In genomic region chr9:134846187-134846586, GRCh38 we compare ENCODE assay signal across 16 cellular contexts. TPM values are rescaled to one million over a fixed set of nuclear protein-coding genes. Genes with fewer than 3 reads are reported as not detected.
A peak's percentile ranks its signal among the peaks of the same experiment; 100 is the strongest.
DNase-seq lines count a peak whose midpoint lies in the region; ATAC-seq and TF ChIP-seq lines count a peak whose summit lies in the region.
"Had no signal": no experiment of that assay in that cellular context is flagged by ENCODE, and none has a peak within 500 bp of the region (broad histone marks: within the 10 kb centered on the region; RNA-seq: fewer than 3 reads in every experiment).

No MANE protein-coding gene starts in this region.

- H4K20me1 ChIP-seq in osteoblast (ENCODE audit: insufficient read depth, low read length) = peaks cover 16% of the 10 kb centered on the region

- H3K4me2 ChIP-seq in osteoblast (ENCODE audit: insufficient read depth, low read length) = no peak overlapping the region

- no peaks in the 10 kb centered on the region for H3K9me3 Mint-ChIP-seq in WTC11
- H3K9me3 Mint-ChIP-seq: CD4-positive, alpha-beta memory T cell had no signal

- H3K4me1 ChIP-seq in HEK293 (ENCODE audit: control insufficient read depth, insufficient read depth, low read length) = no peaks in the 10 kb centered on the region
- no peaks in the 10 kb centered on the region for H3K4me1 ChIP-seq in osteoblast (ENCODE audit: insufficient read depth, low read length)
- H3K4me1 ChIP-seq: HAP-1 had no signal

- H3K36me3 ChIP-seq in HEK293 (ENCODE audit: control insufficient read depth in 2 of 2, insufficient read depth in 1 of 2, low read length in 2 of 2) (no peaks in the 10 kb centered on the region), osteoblast (ENCODE audit: insufficient read depth, low read length) (peaks cover 47% of the 10 kb centered on the region), brain microvascular endothelial cell (replicated peaks) (peaks cover 41% of the 10 kb centered on the region)
- H3K36me3 ChIP-seq: HAP-1 had no signal

- intact Hi-C loops in Right ventricle myocardium superior (cut with DNase I) = no loop called here
- intact Hi-C loops in Right ventricle myocardium inferior (cut with DNase I) = no loop called here

- no peak overlapping the region for H2AFZ ChIP-seq in osteoblast (ENCODE audit: low read length)

- H3K4me3 ChIP-seq in HEK293 (ENCODE audit: low read depth, low read length) = no peak overlapping the region
- H3K4me3 ChIP-seq in osteoblast (ENCODE audit: insufficient read depth, low read length) = no peak overlapping the region
- H3K4me3 ChIP-seq in brain microvascular endothelial cell (ENCODE audit: low read depth, low read length) = no peak overlapping the region
- H3K4me3 ChIP-seq: HAP-1 had no signal

- ATAC-seq in Right ventricle myocardium superior (ENCODE audit: poor library complexity) (no peak), Right ventricle myocardium inferior (no peak), WTC11 (no peak)

- no peaks in the 10 kb centered on the region for H3K79me2 ChIP-seq in osteoblast (ENCODE audit: insufficient read depth, low read length)

- H3K27ac Mint-ChIP-seq in WTC11 = no peak overlapping the region
- H3K27ac Mint-ChIP-seq: CD4-positive, alpha-beta memory T cell had no signal

- no peak for TF ChIP-seq CTCF in HEK293 (tag by site-specific recombination; IDR thresholded peaks at IDR 0.05)
- TF ChIP-seq CTCF in WTC11 (IDR thresholded peaks at IDR 0.05) = no peak
- TF ChIP-seq CTCF in osteoblast (IDR thresholded peaks at IDR 0.05; ENCODE audit: extremely low read depth, low read depth, low read length) = no peak
- TF ChIP-seq CTCF in brain microvascular endothelial cell (IDR thresholded peaks at IDR 0.05; ENCODE audit: low read depth, low read length, missing control alignments) = no peak

- H3K9me3 ChIP-seq in HEK293 (ENCODE audit: control insufficient read depth, insufficient read depth, low read depth, low read length) (no peaks in the 10 kb centered on the region), osteoblast (ENCODE audit: low read depth, low read length) (peaks cover 3% of the 10 kb centered on the region)
- H3K9me3 ChIP-seq: HAP-1 had no signal

- no peak overlapping the region for H3K27ac ChIP-seq in HEK293 (ENCODE audit: extremely low read depth, low read depth, low read length)
- H3K27ac ChIP-seq in osteoblast (ENCODE audit: low read depth, low read length) = no peak overlapping the region
- no peak overlapping the region for H3K27ac ChIP-seq in brain microvascular endothelial cell

- no peaks in the 10 kb centered on the region for H3K27me3 ChIP-seq in osteoblast (ENCODE audit: insufficient read depth, low read length)
- H3K27me3 ChIP-seq in brain microvascular endothelial cell (replicated peaks) = no peaks in the 10 kb centered on the region

- DNase-seq in Right ventricle myocardium superior (peak; percentile 26), Right ventricle myocardium inferior (ENCODE audit: missing footprints) (no peak), WTC11 (ENCODE audit: low spot score) (peak; percentile 3), osteoblast (ENCODE audit: insufficient read length, low spot score, missing footprints) (peak; percentile 83), brain microvascular endothelial cell (no peak)
- DNase-seq: C1 segment of cervical spinal cord; Calu3; CD4-positive, alpha-beta memory T cell; COR-L47; DMS53; DND-41; GOT3 had no signal

- no peaks in the 10 kb centered on the region for H3K27me3 Mint-ChIP-seq in WTC11 (ENCODE audit: low read depth)

- peaks cover 4% of the 10 kb centered on the region; the same call in 1 of the 2 replicates for H3K36me3 Mint-ChIP-seq in WTC11
- H3K36me3 Mint-ChIP-seq: CD4-positive, alpha-beta memory T cell had no signal

- POLR2A ChIA-PET in HEK293 (lab: Yijun Ruan, JAX) (no interaction called here), WTC11 (lab: Charles Lee) (no interaction called here)

- in situ Hi-C loops in brain microvascular endothelial cell (cut with HindIII; ENCODE audit: low pct_ligation_motif_present, low sequenced_read_pairs) = no loop called here

- no peak overlapping the region for H3K4me3 Mint-ChIP-seq in WTC11
- H3K4me3 Mint-ChIP-seq: CD4-positive, alpha-beta memory T cell had no signal

- CTCF ChIA-PET in HEK293 (lab: Yijun Ruan, JAX) = no interaction called here
- CTCF ChIA-PET in WTC11 (lab: Charles Lee) = no interaction called here

- H3K4me1 Mint-ChIP-seq in WTC11 = no peaks in the 10 kb centered on the region
- H3K4me1 Mint-ChIP-seq: CD4-positive, alpha-beta memory T cell had no signal

TF ChIP-seq in HEK293, 187 proteins besides CTCF, POLR2A, EP300 and RAD21:
- peak; percentile 34; the same call in 1 of the 2 replicates for TF ChIP-seq EGR2 (tag by site-specific recombination; IDR thresholded peaks at IDR 0.05; ENCODE audit: low read depth)
- TF ChIP-seq HIC1 (tag by site-specific recombination; IDR thresholded peaks at IDR 0.05) = no peak
TF ChIP-seq in HEK293: peak in this region for 1.

TF ChIP-seq in WTC11, 78 proteins besides CTCF, POLR2A, EP300 and RAD21 (continues in another document):
- TF ChIP-seq, protein P1, sequence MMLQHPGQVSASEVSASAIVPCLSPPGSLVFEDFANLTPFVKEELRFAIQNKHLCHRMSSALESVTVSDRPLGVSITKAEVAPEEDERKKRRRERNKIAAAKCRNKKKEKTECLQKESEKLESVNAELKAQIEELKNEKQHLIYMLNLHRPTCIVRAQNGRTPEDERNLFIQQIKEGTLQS (CRISPR knock-in tag; conservative IDR thresholded peaks at IDR 0.05) = no peak
- no peak for TF ChIP-seq MLX (CRISPR knock-in tag; IDR thresholded peaks at IDR 0.05)
- TF ChIP-seq MYBL2 (CRISPR knock-in tag; IDR thresholded peaks at IDR 0.05) = no peak
- TF ChIP-seq, protein P2, sequence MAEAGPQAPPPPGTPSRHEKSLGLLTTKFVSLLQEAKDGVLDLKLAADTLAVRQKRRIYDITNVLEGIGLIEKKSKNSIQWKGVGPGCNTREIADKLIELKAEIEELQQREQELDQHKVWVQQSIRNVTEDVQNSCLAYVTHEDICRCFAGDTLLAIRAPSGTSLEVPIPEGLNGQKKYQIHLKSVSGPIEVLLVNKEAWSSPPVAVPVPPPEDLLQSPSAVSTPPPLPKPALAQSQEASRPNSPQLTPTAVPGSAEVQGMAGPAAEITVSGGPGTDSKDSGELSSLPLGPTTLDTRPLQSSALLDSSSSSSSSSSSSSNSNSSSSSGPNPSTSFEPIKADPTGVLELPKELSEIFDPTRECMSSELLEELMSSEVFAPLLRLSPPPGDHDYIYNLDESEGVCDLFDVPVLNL (CRISPR knock-in tag; IDR thresholded peaks at IDR 0.05; ENCODE audit: borderline replicate concordance, low read depth) = no peak
- no peak for TF ChIP-seq GABPB1 (CRISPR knock-in tag; IDR thresholded peaks at IDR 0.05)
- TF ChIP-seq NFATC4 (CRISPR knock-in tag; IDR thresholded peaks at IDR 0.05) = no peak
- no peak for TF ChIP-seq ZNF219 (CRISPR knock-in tag; IDR thresholded peaks at IDR 0.05; ENCODE audit: borderline replicate concordance)
- TF ChIP-seq, protein P3, sequence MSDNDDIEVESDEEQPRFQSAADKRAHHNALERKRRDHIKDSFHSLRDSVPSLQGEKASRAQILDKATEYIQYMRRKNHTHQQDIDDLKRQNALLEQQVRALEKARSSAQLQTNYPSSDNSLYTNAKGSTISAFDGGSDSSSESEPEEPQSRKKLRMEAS (CRISPR knock-in tag; IDR thresholded peaks at IDR 0.05) = no peak
- no peak for TF ChIP-seq FOXP4 (CRISPR knock-in tag; IDR thresholded peaks at IDR 0.05)

RNA-seq across cellular contexts. Expression of gene FCN2, which starts 34.4 kb away (rescaled TPM):
- total RNA-seq in Right ventricle myocardium superior (0.30 TPM), Right ventricle myocardium inferior (not detected), WTC11 (2021) (not detected in 3 replicates), osteoblast (not detected in 2 replicates)
- total RNA-seq: A172; A673; Calu3; CD4-positive, alpha-beta memory T cell had no signal

Comparison
In these comparisons a context has a peak if more than half of its experiments do, and no peak if none do; other contexts are left out.
1. DNase-seq: peak in Right ventricle myocardium superior (single experiment), WTC11 (single experiment) and osteoblast (single experiment); none in Right ventricle myocardium inferior (single experiment) and brain microvascular endothelial cell (single experiment).